Comparison of ENCODE assay signal across 20 cellular contexts in genomic region chr5:82360043-82360442, GRCh38.
A peak's percentile ranks its signal among the peaks of the same experiment; 100 is the strongest.
DNase-seq lines count a peak whose midpoint lies in the region; ATAC-seq and TF ChIP-seq lines count a peak whose summit lies in the region.
"Had no signal": no experiment of that assay in that cellular context is flagged by ENCODE, and none has a peak within 500 bp of the region (broad histone marks: within the 10 kb centered on the region; RNA-seq: fewer than 3 reads in every experiment).

No MANE protein-coding gene starts in this region.

- H3K9ac ChIP-seq in neuronal stem cell (ENCODE audit: low read depth, low read length, poor library complexity) = no peak overlapping the region

- no peak overlapping the region for H3K18ac ChIP-seq in neuronal stem cell (ENCODE audit: low read length)

- no peak overlapping the region for H3K4me3 ChIP-seq in neuronal stem cell (ENCODE audit: low read length in 2 of 2)
- H3K4me3 ChIP-seq: body of pancreas, coronary artery, sigmoid colon had no signal

- no peak overlapping the region for H3K14ac ChIP-seq in neuronal stem cell (ENCODE audit: low read length)

- DNase-seq in activated CD4-positive, alpha-beta T cell treated with anti-CD3 and anti-CD28 coated beads for 36 hours = no peak
- no peak for DNase-seq in activated CD4-positive, alpha-beta T cell treated with anti-CD3 and anti-CD28 coated beads, Interleukin-2, amount 50 U/mL, for 1 hour
- DNase-seq in NCI-H128 (lab: John Stamatoyannopoulos, UW; ENCODE audit: unreplicated experiment) = peak; percentile 31
- DNase-seq in neuronal stem cell (ENCODE audit: low spot score) = peak; percentile 39
- DNase-seq in NCI-H2029 (lab: John Stamatoyannopoulos, UW) = no peak
- no peak for DNase-seq in SW480 (ENCODE audit: low spot score)
- DNase-seq: activated CD4-positive, CD25-positive, alpha-beta regulatory T cell treated with anti-CD3 and anti-CD28 coated beads, Interleukin-2, amount 50 U/mL, for 72 hours; body of pancreas; EL; GOT3; NCI-H1436; NCI-H2171 treated with DMSO at 0.1 percent for 48 hours; sigmoid colon; stimulated activated CD8-positive, alpha-beta memory T cell treated with anti-CD3 and anti-CD28 coated beads, Interleukin-4, amount 100 ng/mL, for 48 hours had no signal

- no peak overlapping the region for H3K4me2 ChIP-seq in neuronal stem cell (ENCODE audit: insufficient read depth, low read length, poor library complexity, severe bottlenecking)

- no peaks in the 10 kb centered on the region for H3K9me3 Mint-ChIP-seq in activated CD4-positive, alpha-beta T cell treated with anti-CD3 and anti-CD28 coated beads for 36 hours (ENCODE audit: low read depth)
- no peaks in the 10 kb centered on the region for H3K9me3 Mint-ChIP-seq in brain
- H3K9me3 Mint-ChIP-seq: activated naive CD4-positive, alpha-beta T cell treated with anti-CD3 and anti-CD28 coated beads, Interleukin-2, amount 50 U/mL, for 24 hours had no signal

- H3K27me3 Mint-ChIP-seq in activated CD4-positive, alpha-beta T cell treated with anti-CD3 and anti-CD28 coated beads for 36 hours = peaks cover 3% of the 10 kb centered on the region
- H3K27me3 Mint-ChIP-seq in brain = peaks cover 6% of the 10 kb centered on the region
- H3K27me3 Mint-ChIP-seq: activated naive CD4-positive, alpha-beta T cell treated with anti-CD3 and anti-CD28 coated beads, Interleukin-2, amount 50 U/mL, for 24 hours had no signal

- H3K4me1 Mint-ChIP-seq in activated CD4-positive, alpha-beta T cell treated with anti-CD3 and anti-CD28 coated beads for 36 hours = peaks cover 42% of the 10 kb centered on the region
- peaks cover 33% of the 10 kb centered on the region for H3K4me1 Mint-ChIP-seq in brain

- H2BK120ac ChIP-seq in neuronal stem cell (ENCODE audit: low read depth, low read length) = no peak overlapping the region

- H2BK5ac ChIP-seq in neuronal stem cell (ENCODE audit: low read length) = no peak overlapping the region

- ATAC-seq in activated CD4-positive, alpha-beta T cell treated with anti-CD3 and anti-CD28 coated beads for 36 hours = no peak
- ATAC-seq in HG03520 (IDR thresholded peaks at IDR 0.05; ENCODE audit: unreplicated experiment) = no peak
- ATAC-seq: body of pancreas had no signal

- CTCF ChIA-PET in activated CD4-positive, alpha-beta T cell treated with anti-CD3 and anti-CD28 coated beads for 36 hours (lab: Charles Lee) = no interaction called here

- no peak overlapping the region for H4K8ac ChIP-seq in neuronal stem cell (ENCODE audit: low read depth, low read length)

- TF ChIP-seq CTCF in brain (conservative IDR thresholded peaks at IDR 0.05) = no peak

- H3K27ac Mint-ChIP-seq in activated CD4-positive, alpha-beta T cell treated with anti-CD3 and anti-CD28 coated beads for 36 hours = peak overlapping the region; percentile 7
- H3K27ac Mint-ChIP-seq in brain = peak overlapping the region in 4 of 5 experiments; percentile 22 to 69 (median 64)
- H3K27ac Mint-ChIP-seq: activated naive CD4-positive, alpha-beta T cell treated with anti-CD3 and anti-CD28 coated beads, Interleukin-2, amount 50 U/mL, for 24 hours; B cell had no signal

- no peak overlapping the region for H2BK12ac ChIP-seq in neuronal stem cell (ENCODE audit: low read length)

- H3K23ac ChIP-seq in neuronal stem cell (ENCODE audit: low read depth, low read length, poor library complexity) = no peak overlapping the region

- H3K4me3 Mint-ChIP-seq in activated CD4-positive, alpha-beta T cell treated with anti-CD3 and anti-CD28 coated beads for 36 hours = no peak overlapping the region
- H3K4me3 Mint-ChIP-seq in brain = peak overlapping the region in 4 of 5 experiments; percentile 8 to 27 (median 14)
- H3K4me3 Mint-ChIP-seq: activated naive CD4-positive, alpha-beta T cell treated with anti-CD3 and anti-CD28 coated beads, Interleukin-2, amount 50 U/mL, for 24 hours; B cell had no signal

- H3K9me3 ChIP-seq in neuronal stem cell (replicated peaks in 1 of 2; ENCODE audit: control insufficient read depth in 2 of 2, insufficient read depth in 1 of 2, low read depth in 1 of 2, low read length in 2 of 2) = no peaks in the 10 kb centered on the region
- H3K9me3 ChIP-seq: body of pancreas, sigmoid colon had no signal

- H3K36me3 Mint-ChIP-seq in activated CD4-positive, alpha-beta T cell treated with anti-CD3 and anti-CD28 coated beads for 36 hours (ENCODE audit: low read depth) = no peaks in the 10 kb centered on the region
- no peaks in the 10 kb centered on the region for H3K36me3 Mint-ChIP-seq in brain
- H3K36me3 Mint-ChIP-seq: activated naive CD4-positive, alpha-beta T cell treated with anti-CD3 and anti-CD28 coated beads, Interleukin-2, amount 50 U/mL, for 24 hours had no signal

- H2AFZ ChIP-seq in neuronal stem cell (ENCODE audit: low read length) = peak overlapping the region; percentile 13

- H3K36me3 ChIP-seq in neuronal stem cell (replicated peaks in 1 of 2; ENCODE audit: control insufficient read depth in 2 of 2, insufficient read depth in 2 of 2, low read length in 2 of 2) = no peaks in the 10 kb centered on the region
- H3K36me3 ChIP-seq: sigmoid colon had no signal

- no peak overlapping the region for H4K91ac ChIP-seq in neuronal stem cell (ENCODE audit: low read depth, low read length, poor library complexity)

- H3K27me3 ChIP-seq in neuronal stem cell (ENCODE audit: control insufficient read depth in 3 of 3, insufficient read depth in 3 of 3, low read depth in 1 of 3, low read length in 3 of 3) = no peaks in the 10 kb centered on the region
- H3K27me3 ChIP-seq: body of pancreas, sigmoid colon had no signal

- no peak overlapping the region for H2BK15ac ChIP-seq in neuronal stem cell (ENCODE audit: low read length)

- POLR2A ChIA-PET in activated CD4-positive, alpha-beta T cell treated with anti-CD3 and anti-CD28 coated beads for 36 hours (lab: Charles Lee) = interaction anchor here (0.6 kb wide), 1 partner anchor 53 kb away, joined by 4 read pairs; no protein-coding TSS in a partner anchor

- H3K4ac ChIP-seq in neuronal stem cell (ENCODE audit: low read length) = no peak overlapping the region

- no CpG with 5 or more reads among the region's 3 CpGs for WGBS in neuronal stem cell (ENCODE audit: extremely low coverage in 2 of 2, insufficient read length in 2 of 2, insufficient replicate concordance in 1 of 2), 2 donors

- intact Hi-C loops in activated CD4-positive, alpha-beta T cell treated with anti-CD3 and anti-CD28 coated beads for 36 hours (cut with DNase I, micrococcal nuclease) = no loop called here

- H3K79me1 ChIP-seq in neuronal stem cell (ENCODE audit: low read depth, low read length) = no peaks in the 10 kb centered on the region

- H3K27ac ChIP-seq in neuronal stem cell (replicated peaks; ENCODE audit: low read length) = peak overlapping the region; percentile 69
- H3K27ac ChIP-seq: body of pancreas, HL-60, sigmoid colon had no signal

- no peak overlapping the region for H2AK5ac ChIP-seq in neuronal stem cell (ENCODE audit: low read depth, low read length)

- peaks cover 15 to 24% of the 10 kb centered on the region in 2 donors for H3K4me1 ChIP-seq in neuronal stem cell (ENCODE audit: control insufficient read depth in 2 of 2, insufficient read depth in 1 of 2, low read depth in 1 of 2, low read length in 2 of 2)
- H3K4me1 ChIP-seq: body of pancreas had no signal

Comparison
In these comparisons a context has a peak if more than half of its experiments do, and no peak if none do; other contexts are left out.
1. DNase-seq: peak in NCI-H128 (single experiment) and neuronal stem cell (single experiment); none in activated CD4-positive, alpha-beta T cell treated with anti-CD3 and anti-CD28 coated beads for 36 hours (single experiment), activated CD4-positive, alpha-beta T cell treated with anti-CD3 and anti-CD28 coated beads, Interleukin-2, amount 50 U/mL, for 1 hour (single experiment), NCI-H2029 (single experiment) and SW480 (single experiment).